29 cellular contexts compared by ENCODE assay signal in the genomic region with DNA sequence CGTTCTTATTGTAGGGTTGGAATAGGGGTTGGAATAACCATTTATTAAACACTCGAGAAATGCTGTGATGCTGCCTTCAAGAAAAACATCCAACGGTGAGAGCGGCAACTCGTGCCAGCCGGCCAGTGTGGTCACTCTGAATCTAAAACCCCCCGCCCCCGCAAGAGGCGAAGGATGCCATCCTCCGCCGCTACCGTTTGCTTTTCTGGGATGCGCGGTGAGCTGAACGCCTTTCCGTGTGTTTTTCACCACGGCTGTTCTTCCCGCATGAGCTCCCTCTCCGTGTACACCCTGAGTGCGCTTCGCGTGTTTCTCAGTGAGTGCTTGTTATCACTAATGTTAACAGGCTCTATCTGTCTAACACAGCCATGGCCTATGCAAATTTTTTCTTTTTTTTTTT. TPM values are rescaled to one million over a fixed set of nuclear protein-coding genes. Genes with fewer than 3 reads are reported as not detected.
"Had no signal": no experiment of that assay in that cellular context is flagged by ENCODE, and none has a peak within 500 bp of the region (broad histone marks: within the 10 kb centered on the region; RNA-seq: fewer than 3 reads in every experiment).

No MANE protein-coding gene starts in this region.

- H3K4me1 Mint-ChIP-seq: mesothelial cell of epicardium had no signal

- H3K27me3 ChIP-seq: colonic mucosa, esophagus squamous epithelium, gastrocnemius medialis, heart right ventricle had no signal

- H3K27ac ChIP-seq: colonic mucosa, epithelial cell of prostate, esophagus squamous epithelium, gastrocnemius medialis, heart right ventricle had no signal

- H3K9me3 Mint-ChIP-seq: endodermal cell had no signal

- DNase-seq: colonic mucosa; cortex of kidney; effector CD8-positive, alpha-beta T cell; effector memory CD8-positive, alpha-beta T cell; endodermal cell; esophagus squamous epithelium; foreskin fibroblast; foreskin melanocyte; gastrocnemius medialis; glutamatergic neuron; head of caudate nucleus; heart right ventricle; hippocampal formation; kidney; kidney glomerular epithelial cell; left colon; left ventricle myocardium superior; mammary epithelial cell; mesendoderm; mucosa of descending colon; naive B cell had no signal

- H3K4me3 Mint-ChIP-seq: dendritic cell treated with granulocyte-macrophage colony-stimulating factor and Interleukin-4, amounts not matched to agents 40 ng/mL and 50 ng/mL, for 4 days; effector memory CD8-positive, alpha-beta T cell; endodermal cell; memory B cell; mesothelial cell of epicardium; naive B cell had no signal

- H3K36me3 ChIP-seq: colonic mucosa had no signal

- H3K9me3 ChIP-seq: colonic mucosa, esophagus squamous epithelium, gastrocnemius medialis, heart right ventricle, mucosa of descending colon had no signal

- ATAC-seq: effector memory CD8-positive, alpha-beta T cell; esophagus mucosa; gastrocnemius medialis; heart right ventricle; left colon; left lobe of liver; left ventricle myocardium superior; mucosa of descending colon had no signal

- H3K4me3 ChIP-seq: colonic mucosa, esophagus squamous epithelium, gastrocnemius medialis, heart right ventricle, lung, mucosa of descending colon had no signal

- H3K27me3 Mint-ChIP-seq: dendritic cell treated with granulocyte-macrophage colony-stimulating factor and Interleukin-4, amounts not matched to agents 40 ng/mL and 50 ng/mL, for 4 days; effector memory CD8-positive, alpha-beta T cell; memory B cell; naive B cell had no signal

- H3K4me1 ChIP-seq: colonic mucosa, esophagus squamous epithelium, gastrocnemius medialis, heart right ventricle had no signal

- H3K27ac Mint-ChIP-seq: dendritic cell treated with granulocyte-macrophage colony-stimulating factor and Interleukin-4, amounts not matched to agents 40 ng/mL and 50 ng/mL, for 4 days; effector memory CD8-positive, alpha-beta T cell; endodermal cell; memory B cell; mesothelial cell of epicardium; naive B cell had no signal

RNA-seq across cellular contexts. Expression of gene RIPK4, which starts 42.0 kb away (rescaled TPM):
- total RNA-seq: myocyte had no signal
